Comparison of ENCODE assay signal across 5 cellular contexts in genomic region chr14:74329950-74330575, GRCh38. TPM values are rescaled to one million over a fixed set of nuclear protein-coding genes. Genes with fewer than 3 reads are reported as not detected.
"Had no signal": no experiment of that assay in that cellular context is flagged by ENCODE, and none has a peak within 500 bp of the region (broad histone marks: within the 10 kb centered on the region; RNA-seq: fewer than 3 reads in every experiment).

No MANE protein-coding gene starts in this region.

RNA-seq across cellular contexts. Expression of gene VRTN, which starts 18.2 kb away (rescaled TPM):
- total RNA-seq: GM23248, HepG2, HFFc6, HT1080 had no signal
- polyA plus RNA-seq: GM23248, HepG2, IgD-negative memory B cell had no signal
